8 cellular contexts compared by ENCODE assay signal in the genomic region with DNA sequence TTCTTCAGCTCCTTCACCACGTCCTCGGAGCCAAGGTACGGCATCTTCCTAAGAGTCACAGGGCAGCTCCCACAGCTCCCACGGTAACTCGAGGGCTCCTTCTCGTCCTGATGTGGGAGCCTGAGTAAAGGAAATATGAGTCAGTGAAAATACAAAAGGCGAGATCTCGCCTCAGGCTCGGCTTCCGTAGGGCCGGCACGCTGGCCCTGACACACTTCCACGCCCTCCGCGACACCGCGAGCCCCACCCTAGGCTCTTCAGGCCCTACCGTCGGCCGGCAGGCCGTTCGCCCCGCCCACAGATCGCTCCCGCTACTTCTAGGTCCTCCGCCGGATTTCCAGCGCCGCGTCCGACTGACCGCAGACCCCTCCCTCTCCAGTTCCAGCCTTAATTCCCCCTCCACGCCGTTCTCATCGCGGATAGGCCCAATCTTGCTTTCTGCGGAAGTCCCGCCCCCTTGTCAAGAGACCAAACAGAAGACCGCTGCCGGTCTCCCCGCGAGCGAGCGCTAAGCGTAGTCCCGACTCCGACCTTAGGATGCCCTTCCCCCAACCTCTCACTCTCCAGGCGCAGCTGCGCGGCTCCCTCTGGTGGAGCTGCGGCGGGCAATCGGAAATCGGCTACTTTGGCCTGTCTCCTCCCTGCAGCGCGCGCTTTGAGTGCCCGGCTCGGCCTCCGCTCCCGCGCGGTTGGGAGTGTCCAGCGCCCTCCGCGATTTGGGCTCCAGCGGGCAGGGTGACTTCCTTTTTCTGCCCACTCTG. TPM values are rescaled to one million over a fixed set of nuclear protein-coding genes. Genes with fewer than 3 reads are reported as not detected.
A peak's percentile ranks its signal among the peaks of the same experiment; 100 is the strongest.
DNase-seq lines count a peak whose midpoint lies in the region; ATAC-seq and TF ChIP-seq lines count a peak whose summit lies in the region.

A gene (minus strand): TSS at position 126 of the 761 bp plus-strand sequence. CDS start 82 bp downstream, at position 44.
A gene (plus strand): TSS at position 653 of the 761 bp plus-strand sequence. CDS start 261 bp downstream, outside the sequence.

- peak within 1 kb of the TSS; percentile 89 for H2AFZ ChIP-seq in parathyroid adenoma

- no peaks in the 10 kb centered on the region for H3K4me1 ChIP-seq in parathyroid adenoma
- peaks cover 10 to 49% (median 31%) of the 10 kb centered on the region in 4 donors for H3K4me1 ChIP-seq in transverse colon

- peak; percentile 98 to 99 (median 99) for DNase-seq in NCI-H1417 (lab: John Stamatoyannopoulos, UW)
- DNase-seq in SW 1271 (lab: John Stamatoyannopoulos, UW), result peak; percentile 100
- peak; percentile 92 for DNase-seq in activated naive CD8-positive, alpha-beta T cell treated with anti-CD3 and anti-CD28 coated beads, Interleukin-2, amount 50 U/mL, for 16 hours (ENCODE audit: low read depth, low spot score)
- peak; percentile 100 for DNase-seq in Right ventricle myocardium superior
- DNase-seq in transverse colon, result peak; percentile 99

- ATAC-seq in HG02763 (IDR thresholded peaks at IDR 0.05; ENCODE audit: unreplicated experiment) (peak; percentile 89), Right ventricle myocardium superior (ENCODE audit: poor library complexity) (peak; percentile 98)

- no peaks in the 10 kb centered on the region for H3K79me2 ChIP-seq in parathyroid adenoma

- H3K4me2 ChIP-seq in parathyroid adenoma (ENCODE audit: low read length), result peak within 1 kb of the TSS; percentile 87

- TF ChIP-seq CTCF in GM12874 (IDR thresholded peaks at IDR 0.05; ENCODE audit: insufficient read depth, low read depth, low read length) (peak; percentile 62), parathyroid adenoma (IDR thresholded peaks at IDR 0.05) (peak; percentile 73), transverse colon (IDR thresholded peaks at IDR 0.05) (peak; percentile 63 to 96 (median 76))

- H3K27me3 ChIP-seq in parathyroid adenoma (ENCODE audit: control insufficient read depth, insufficient read depth, low read length) (no peaks in the 10 kb centered on the region), transverse colon (no peaks in the 10 kb centered on the region)

- H3K9me3 ChIP-seq in parathyroid adenoma (ENCODE audit: control insufficient read depth, low read length) (no peaks in the 10 kb centered on the region), transverse colon (no peaks in the 10 kb centered on the region)

- H3K4me3 ChIP-seq in parathyroid adenoma (ENCODE audit: low read depth, low read length), result peak within 1 kb of the TSS; percentile 76
- peak within 1 kb of the TSS; percentile 56 to 93 (median 76) for H3K4me3 ChIP-seq in transverse colon

- intact Hi-C loops in Right ventricle myocardium superior (cut with DNase I) (loop anchor here (10.0 kb wide), 1 partner anchor 70 kb away; no protein-coding TSS in a partner anchor), transverse colon (cut with DNase I; ENCODE audit: low total_unique reads) (loop anchor here (1.0 to 5.0 kb wide), 3 partner anchors 24 to 68 kb away; a partner anchor contains a TSS)

- TF ChIP-seq POLR2A in transverse colon (IDR thresholded peaks at IDR 0.05), result peak; percentile 86

- H3K9ac ChIP-seq in parathyroid adenoma, result no peak within 1 kb of the TSS

- H3K27ac ChIP-seq in parathyroid adenoma (peak within 1 kb of the TSS; percentile 78), transverse colon (peak within 1 kb of the TSS; percentile 92 to 97 (median 96))

- TF ChIP-seq EP300 in transverse colon (IDR thresholded peaks at IDR 0.05; ENCODE audit: low read depth), result peak; percentile 28

- no peaks in the 10 kb centered on the region for H3K36me3 ChIP-seq in parathyroid adenoma (ENCODE audit: control insufficient read depth, insufficient read depth, low read length)
- H3K36me3 ChIP-seq in transverse colon, result peaks cover 0 to 3% (median 0%) of the 10 kb centered on the region in 4 donors

- in situ Hi-C loops in transverse colon (cut with MboI; ENCODE audit: low pct_ligation_motif_present in 1 of 4, low pct_unique_long_range_greater_than_20kb in 1 of 4, low sequenced_read_pairs in 3 of 4), result loop anchor here in 2 of 4 donors (5.0 to 10.0 kb wide), 2 partner anchors 70 to 73 kb away; no protein-coding TSS in a partner anchor

- 1% methylated on average over 58 of the region's 67 CpGs; no CpG with 5 or more reads in 1 of the 2 donors for WGBS in transverse colon (ENCODE audit: low coverage in 1 of 2), 2 donors

RNA-seq across cellular contexts. Expression of the first gene that starts in this region (rescaled TPM):
- total RNA-seq in Right ventricle myocardium superior (11.4 TPM), transverse colon (10 to 100 TPM in 2 of 4 donors, 1 to 10 TPM in 2; 7.2 to 37.2 (median 16.5) TPM)

RNA-seq across cellular contexts. Expression of the second gene that starts in this region (rescaled TPM):
- 2.2 TPM for total RNA-seq in Right ventricle myocardium superior
- 1 to 10 TPM in 3 of 4 donors, not detected in 1; 2.4 to 6.2 (median 2.9) TPM for total RNA-seq in transverse colon

Comparison
In these comparisons a context has a peak if more than half of its experiments do, and no peak if none do; other contexts are left out.
1. Peak in every context shown above with its lines: DNase-seq, ATAC-seq, H3K4me3 ChIP-seq and H3K27ac ChIP-seq.